ENCODE assay signal across 11 cellular contexts in the genomic region with DNA sequence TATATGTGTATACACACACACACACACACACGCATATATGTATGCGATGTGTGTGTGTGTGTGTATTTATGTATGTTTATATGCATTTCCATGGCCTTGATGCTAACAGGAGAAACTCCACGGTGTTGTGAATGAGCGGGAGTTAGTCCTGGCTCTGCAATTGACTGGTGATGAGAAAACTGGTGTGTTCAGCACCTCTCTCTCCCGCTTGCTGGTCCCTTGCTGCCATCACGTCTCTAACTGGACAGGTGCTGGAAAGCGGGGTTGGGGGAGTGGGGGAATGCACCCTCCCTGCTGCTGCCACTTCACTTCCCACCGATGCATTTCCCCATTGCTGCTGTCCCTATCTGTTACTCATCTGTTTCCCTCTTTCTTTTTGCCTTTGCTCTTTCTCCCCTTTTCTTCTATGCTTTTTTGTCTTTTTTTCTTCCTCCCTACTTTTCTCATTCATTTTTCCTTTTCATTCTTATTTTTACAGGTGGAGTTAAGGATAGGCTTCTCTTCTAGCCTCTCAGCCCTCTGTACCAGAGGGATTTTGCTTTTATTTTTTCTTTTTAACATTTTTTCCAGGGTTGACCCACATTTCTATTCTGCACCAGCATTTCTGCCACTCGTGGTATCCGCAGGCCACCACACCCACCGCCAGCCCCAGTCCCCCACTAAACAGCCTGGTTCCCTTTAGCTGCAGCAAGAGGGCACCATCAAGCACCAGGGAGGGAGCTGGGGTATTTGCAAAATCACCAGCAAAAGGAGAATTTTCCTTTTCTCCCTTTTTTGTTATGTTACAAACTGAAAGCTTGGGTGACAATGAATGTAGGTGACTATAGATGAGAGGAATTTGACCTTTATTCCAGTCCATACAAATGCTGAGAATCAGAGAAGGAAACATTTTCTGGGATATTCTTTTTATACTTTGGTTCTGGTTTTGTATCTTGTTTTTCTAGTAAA.
DNase-seq lines count a peak whose midpoint lies in the region; ATAC-seq, FAIRE-seq and TF ChIP-seq lines count a peak whose summit lies in the region.
"Had no signal": no experiment of that assay in that cellular context is flagged by ENCODE, and none has a peak within 500 bp of the region (broad histone marks: within the 10 kb centered on the region; RNA-seq: fewer than 3 reads in every experiment).

No MANE protein-coding gene starts in this region.

- ATAC-seq in A549, result no peak
- no peak for ATAC-seq in HG03571 (IDR thresholded peaks at IDR 0.05; ENCODE audit: unreplicated experiment)
- ATAC-seq: activated CD8-positive, alpha-beta T cell treated with anti-CD3 and anti-CD28 coated beads for 36 hours had no signal

- no peaks in the 10 kb centered on the region for H3K4me1 Mint-ChIP-seq in activated CD4-positive, alpha-beta memory T cell treated with anti-CD3 and anti-CD28 coated beads, Interleukin-2, amount 10 ng/mL, durations not matched to agents 7 days and 5 days

- no peaks in the 10 kb centered on the region for H3K9me3 ChIP-seq in A549
- no peaks in the 10 kb centered on the region for H3K9me3 ChIP-seq in muscle layer of colon (ENCODE audit: low read length)

- H3K4me1 ChIP-seq in A549, result peaks cover 23% of the 10 kb centered on the region
- H3K4me1 ChIP-seq in muscle layer of colon (ENCODE audit: insufficient read depth, low read length), result peaks cover 79% of the 10 kb centered on the region

- H3K36me3 Mint-ChIP-seq in activated CD4-positive, alpha-beta memory T cell treated with anti-CD3 and anti-CD28 coated beads, Interleukin-2, amount 10 ng/mL, durations not matched to agents 7 days and 5 days (ENCODE audit: low read depth), result no peaks in the 10 kb centered on the region

- no peaks in the 10 kb centered on the region for H3K27me3 ChIP-seq in muscle layer of colon (ENCODE audit: control insufficient read depth in 1 of 2, insufficient read depth in 2 of 2, low read length in 2 of 2)

- TF ChIP-seq CTCF in A549 (IDR thresholded peaks at IDR 0.05), result no peak

- H3K4me2 ChIP-seq in A549, result peak overlapping the region; percentile 65

- peak overlapping the region in 1 of 2 experiments; percentile 30; a peak in 1 of 6 replicates for H3K27ac ChIP-seq in A549
- H3K27ac ChIP-seq in muscle layer of colon (ENCODE audit: low read depth, low read length), result peak overlapping the region; percentile 83

- 87% methylated on average over 11 of the region's 11 CpGs for WGBS in A549 (ENCODE audit: missing lambda C conversion rate)

- TF ChIP-seq EP300 in A549 (IDR thresholded peaks at IDR 0.05), result no peak

- no peak for TF ChIP-seq RAD21 in A549 (conservative IDR thresholded peaks at IDR 0.05 in 1 of 2, IDR thresholded peaks at IDR 0.05 in 1 of 2)

- H3K27me3 Mint-ChIP-seq in activated CD4-positive, alpha-beta memory T cell treated with anti-CD3 and anti-CD28 coated beads, Interleukin-2, amount 10 ng/mL, durations not matched to agents 7 days and 5 days, result no peaks in the 10 kb centered on the region
- H3K27me3 Mint-ChIP-seq: activated CD8-positive, alpha-beta T cell treated with anti-CD3 and anti-CD28 coated beads for 36 hours had no signal

- DNase-seq in A549 (ENCODE audit: low read depth in 1 of 2, low spot score in 1 of 2), result no peak
- DNase-seq in HTR-8/SVneo (ENCODE audit: insufficient read length, low spot score), result no peak
- peak; percentile 47 for DNase-seq in dermis blood vessel endothelial cell
- no peak for DNase-seq in T-helper 2 cell
- DNase-seq in activated CD4-positive, alpha-beta memory T cell treated with anti-CD3 and anti-CD28 coated beads, Interleukin-2, amount 10 ng/mL, durations not matched to agents 7 days and 5 days, result no peak
- DNase-seq in activated CD4-positive, alpha-beta T cell treated with anti-CD3 and anti-CD28 coated beads, Interleukin-2, amount 50 U/mL, for 4 hours, result no peak
- DNase-seq: activated CD8-positive, alpha-beta T cell treated with anti-CD3 and anti-CD28 coated beads for 36 hours; stimulated activated naive CD4-positive, alpha-beta T cell treated with Interleukin-2 at 50 U/mL for 16 hours had no signal

- no peaks in the 10 kb centered on the region for H3K9me3 Mint-ChIP-seq in activated CD4-positive, alpha-beta memory T cell treated with anti-CD3 and anti-CD28 coated beads, Interleukin-2, amount 10 ng/mL, durations not matched to agents 7 days and 5 days
- H3K9me3 Mint-ChIP-seq: activated CD8-positive, alpha-beta T cell treated with anti-CD3 and anti-CD28 coated beads for 36 hours had no signal

- POLR2A ChIA-PET in A549 (lab: Yijun Ruan, JAX), result no interaction called here
- POLR2A ChIA-PET in activated CD4-positive, alpha-beta memory T cell treated with anti-CD3 and anti-CD28 coated beads, Interleukin-2, amount 10 ng/mL, durations not matched to agents 7 days and 5 days (lab: Charles Lee), result no interaction called here

- H3K27ac Mint-ChIP-seq in activated CD4-positive, alpha-beta memory T cell treated with anti-CD3 and anti-CD28 coated beads, Interleukin-2, amount 10 ng/mL, durations not matched to agents 7 days and 5 days, result no peak overlapping the region
- H3K27ac Mint-ChIP-seq: activated CD8-positive, alpha-beta T cell treated with anti-CD3 and anti-CD28 coated beads for 36 hours had no signal

- FAIRE-seq in A549 (lab: Jason Lieb, UNC), result no peak
- peak; percentile 46 for FAIRE-seq in HTR-8/SVneo (lab: Jason Lieb, UNC)
- FAIRE-seq: endometrium had no signal

- H3K4me3 ChIP-seq in A549 (no peak overlapping the region), muscle layer of colon (ENCODE audit: low read depth in 1 of 2, low read length in 2 of 2) (no peak overlapping the region)

- CTCF ChIA-PET in A549 (lab: Yijun Ruan, JAX), result interaction anchor here (1.1 to 1.5 kb wide), 2 partner anchors 24 to 39 kb away, joined by 3 read pairs; no protein-coding TSS in a partner anchor
- CTCF ChIA-PET in activated CD4-positive, alpha-beta memory T cell treated with anti-CD3 and anti-CD28 coated beads, Interleukin-2, amount 10 ng/mL, durations not matched to agents 7 days and 5 days (lab: Charles Lee), result interaction anchor here (1.0 kb wide), 1 partner anchor 39 kb away, joined by 3 read pairs; no protein-coding TSS in a partner anchor

- peak overlapping the region; percentile 23 for H3K9ac ChIP-seq in muscle layer of colon (ENCODE audit: low read length)

- H3K36me3 ChIP-seq in muscle layer of colon (ENCODE audit: insufficient read depth, low read length), result peaks cover 5% of the 10 kb centered on the region

- no peak overlapping the region for H3K4me3 Mint-ChIP-seq in activated CD4-positive, alpha-beta memory T cell treated with anti-CD3 and anti-CD28 coated beads, Interleukin-2, amount 10 ng/mL, durations not matched to agents 7 days and 5 days
- H3K4me3 Mint-ChIP-seq: activated CD8-positive, alpha-beta T cell treated with anti-CD3 and anti-CD28 coated beads for 36 hours had no signal

- TF ChIP-seq POLR2A in A549 (IDR thresholded peaks at IDR 0.05; ENCODE audit: low read length), result no peak

TF ChIP-seq in A549, 52 proteins besides CTCF, POLR2A, EP300 and RAD21:
- TF ChIP-seq BHLHE40 (IDR thresholded peaks at IDR 0.05; ENCODE audit: low read depth, low read length) (no peak), HOXB5 (CRISPR knock-in tag; IDR thresholded peaks at IDR 0.05) (no peak), KDM5A (IDR thresholded peaks at IDR 0.05) (no peak), USF2 (IDR thresholded peaks at IDR 0.05) (no peak), MAFK (IDR thresholded peaks at IDR 0.05; ENCODE audit: partially characterized antibody) (no peak), JUN (IDR thresholded peaks at IDR 0.05) (no peak), ZNF302 (CRISPR knock-in tag; IDR thresholded peaks at IDR 0.05) (no peak), POLR2AphosphoS2 (conservative IDR thresholded peaks at IDR 0.05; ENCODE audit: low read length) (no peak), ZFP36 (IDR thresholded peaks at IDR 0.05; ENCODE audit: borderline replicate concordance, partially characterized antibody) (no peak), E2F6 (IDR thresholded peaks at IDR 0.05; ENCODE audit: borderline replicate concordance, low read depth) (no peak), NFE2L2 (conservative IDR thresholded peaks at IDR 0.05; ENCODE audit: low read length) (no peak), CBX8 (IDR thresholded peaks at IDR 0.05) (no peak), HES2 (IDR thresholded peaks at IDR 0.05) (no peak), RCOR1 (IDR thresholded peaks at IDR 0.05; ENCODE audit: low read depth, low read length) (no peak)
